ENCODE assay signal across 24 cellular contexts in the genomic region with DNA sequence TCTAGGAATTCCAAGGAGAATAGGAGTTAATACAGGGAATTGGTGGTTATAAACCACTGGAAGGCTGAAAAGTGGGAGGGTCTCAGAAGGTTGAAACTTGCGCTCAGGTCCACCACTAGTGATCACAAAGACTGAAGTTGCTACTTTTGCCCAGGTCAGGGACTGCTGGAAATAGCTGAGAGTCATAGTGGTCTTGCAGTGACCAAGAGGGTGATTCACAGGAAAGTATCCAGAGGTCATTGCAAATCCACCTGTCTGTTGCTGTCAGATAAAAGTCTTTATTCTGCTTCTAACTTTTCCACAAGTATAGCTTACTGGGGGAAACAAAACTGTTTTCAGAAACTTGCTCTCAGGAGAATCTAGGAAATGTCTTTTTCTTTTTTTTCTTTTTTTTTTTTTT.
"Had no signal": no experiment of that assay in that cellular context is flagged by ENCODE, and none has a peak within 500 bp of the region (broad histone marks: within the 10 kb centered on the region; RNA-seq: fewer than 3 reads in every experiment).

No MANE protein-coding gene starts in this region.

- DNase-seq: activated CD4-positive, alpha-beta T cell treated with anti-CD3 and anti-CD28 coated beads, Interleukin-2, amount 50 U/mL, for 1 hour; activated CD4-positive, CD25-positive, alpha-beta regulatory T cell treated with anti-CD3 and anti-CD28 coated beads, Interleukin-2, amount 50 U/mL, for 72 hours; activated T-cell treated with anti-CD3 and anti-CD28 coated beads, Interleukin-2, amount 50 U/mL, for 24 hours; anterior cingulate cortex; caudate nucleus; dorsolateral prefrontal cortex; foreskin melanocyte; glutamatergic neuron; hippocampal formation; islet precursor cell; posterior cingulate gyrus; stimulated activated CD4-positive, alpha-beta T cell treated with anti-CD3 and anti-CD28 coated beads, Interleukin-12 subunit alpha, Interleukin-12 subunit beta, amount 100 ng/mL, for 4 hours; stimulated activated CD4-positive, alpha-beta T cell treated with anti-CD3 and anti-CD28 coated beads, Interleukin-1b, Interleukin-23, amount 100 ng/mL, for 48 hours; stimulated activated CD8-positive, alpha-beta memory T cell treated with anti-CD3 and anti-CD28 coated beads, Interleukin-4, amount 100 ng/mL, for 48 hours; stimulated activated naive CD4-positive, alpha-beta T cell; substantia nigra; T-helper 2 cell had no signal

- H3K4me1 Mint-ChIP-seq: nephron had no signal

- H3K36me3 Mint-ChIP-seq: brain, mesothelial cell of epicardium had no signal

- H3K27ac Mint-ChIP-seq: brain, mesothelial cell of epicardium, nephron had no signal

- H3K9me3 Mint-ChIP-seq: activated T-cell treated with anti-CD3 and anti-CD28 coated beads, Interleukin-2, amount 50 U/mL, for 24 hours; brain; mesothelial cell of epicardium; nephron had no signal

- H3K4me3 Mint-ChIP-seq: activated T-cell treated with anti-CD3 and anti-CD28 coated beads, Interleukin-2, amount 50 U/mL, for 24 hours; brain; mesothelial cell of epicardium; nephron had no signal

- H3K27me3 Mint-ChIP-seq: activated T-cell treated with anti-CD3 and anti-CD28 coated beads, Interleukin-2, amount 50 U/mL, for 24 hours had no signal

- FAIRE-seq: urothelium cell line had no signal

- H3K9me3 ChIP-seq: tibial nerve had no signal

- H3K27ac ChIP-seq: dorsolateral prefrontal cortex, epithelial cell of prostate, tibial nerve, VCaP had no signal

- H3K4me3 ChIP-seq: dorsolateral prefrontal cortex, tibial nerve had no signal

- H3K27me3 ChIP-seq: tibial nerve had no signal

- H3K36me3 ChIP-seq: tibial nerve had no signal
